12 cellular contexts compared by ENCODE assay signal in genomic region chr1:28062806-28063205, GRCh38. TPM values are rescaled to one million over a fixed set of nuclear protein-coding genes. Genes with fewer than 3 reads are reported as not detected.
DNase-seq lines count a peak whose midpoint lies in the region; ATAC-seq, FAIRE-seq and TF ChIP-seq lines count a peak whose summit lies in the region.
"Had no signal": no experiment of that assay in that cellular context is flagged by ENCODE, and none has a peak within 500 bp of the region (broad histone marks: within the 10 kb centered on the region; RNA-seq: fewer than 3 reads in every experiment).

No MANE protein-coding gene starts in this region.

- CTCF ChIA-PET in A673 (lab: Charles Lee) = no interaction called here

- H3K27ac ChIP-seq in A673 (ENCODE audit: low read depth, low read length, poor library complexity, severe bottlenecking) = no peak overlapping the region
- no peak overlapping the region for H3K27ac ChIP-seq in caudate nucleus (ENCODE audit: low read depth, low read length)
- H3K27ac ChIP-seq: body of pancreas, C4-2B, SJCRH30 had no signal

- TF ChIP-seq CTCF in A673 (conservative IDR thresholded peaks at IDR 0.05; ENCODE audit: low read depth, low read length) (no peak), fibroblast of pulmonary artery (IDR thresholded peaks at IDR 0.05; ENCODE audit: low read length, missing control alignments) (no peak)

- peak overlapping the region; percentile 2 for H3K4me3 Mint-ChIP-seq in activated T-cell treated with anti-CD3 and anti-CD28 coated beads, Interleukin-2, amount 50 U/mL, for 4 hours

- H3K4me3 ChIP-seq in A673 (ENCODE audit: low read depth, low read length, poor library complexity, severe bottlenecking) (no peak overlapping the region), fibroblast of pulmonary artery (replicated peaks; ENCODE audit: low read depth, low read length) (no peak overlapping the region)
- H3K4me3 ChIP-seq: body of pancreas, SJCRH30 had no signal

- H3K9me3 Mint-ChIP-seq in activated T-cell treated with anti-CD3 and anti-CD28 coated beads, Interleukin-2, amount 50 U/mL, for 4 hours = no peaks in the 10 kb centered on the region

- peak; percentile 48 for FAIRE-seq in GM19239 (lab: Jason Lieb, UNC)

- POLR2A ChIA-PET in A673 (lab: Charles Lee; ENCODE audit: low non-redundant PET) = no interaction called here

- DNase-seq in A673 (ENCODE audit: low spot score) = peak; percentile 48
- DNase-seq in GM19239 (ENCODE audit: insufficient read length, low spot score) = no peak
- peak; percentile 24 for DNase-seq in activated T-cell treated with anti-CD3 and anti-CD28 coated beads, Interleukin-2, amount 50 U/mL, for 4 hours
- DNase-seq in fibroblast of pulmonary artery (ENCODE audit: low read depth) = peak; percentile 69
- no peak for DNase-seq in dedifferentiated amniotic fluid mesenchymal stem cell (ENCODE audit: extremely low spot score)
- DNase-seq in NCI-H1092 treated with DMSO at 0.1 percent for 48 hours (lab: John Stamatoyannopoulos, UW) = no peak
- no peak for DNase-seq in caudate nucleus (lab: John Stamatoyannopoulos, UW)
- no peak for DNase-seq in AML-193 (lab: John Stamatoyannopoulos, UW)
- DNase-seq: SJCRH30 had no signal

- intact Hi-C loops in A673 (cut with micrococcal nuclease; ENCODE audit: unreplicated experiment) = no loop called here

- H3K36me3 Mint-ChIP-seq in activated T-cell treated with anti-CD3 and anti-CD28 coated beads, Interleukin-2, amount 50 U/mL, for 4 hours (ENCODE audit: insufficient read depth) = peaks cover 7% of the 10 kb centered on the region

- no TSS peak for BruUV-seq in A673 (replicated peaks; lab: Mats Ljungman, UMichigan)

- H3K36me3 ChIP-seq in A673 (ENCODE audit: insufficient read depth, low read length, poor library complexity, severe bottlenecking) = no peaks in the 10 kb centered on the region

- H3K4me1 Mint-ChIP-seq in activated T-cell treated with anti-CD3 and anti-CD28 coated beads, Interleukin-2, amount 50 U/mL, for 4 hours (ENCODE audit: low read depth) = peaks cover 52% of the 10 kb centered on the region

- H3K9me3 ChIP-seq in A673 (ENCODE audit: low read depth, low read length, poor library complexity, severe bottlenecking) = no peaks in the 10 kb centered on the region
- H3K9me3 ChIP-seq: body of pancreas, SJCRH30 had no signal

- H3K27me3 Mint-ChIP-seq in activated T-cell treated with anti-CD3 and anti-CD28 coated beads, Interleukin-2, amount 50 U/mL, for 4 hours (ENCODE audit: low read depth) = no peaks in the 10 kb centered on the region

- peak; percentile 39 to 50 for ATAC-seq in activated T-cell treated with anti-CD3 and anti-CD28 coated beads, Interleukin-2, amount 50 U/mL, for 4 hours
- ATAC-seq: body of pancreas, sciatic nerve had no signal

- H3K4me1 ChIP-seq in A673 (ENCODE audit: insufficient read depth, low read length, poor library complexity, severe bottlenecking) = peaks cover 21% of the 10 kb centered on the region

- no peaks in the 10 kb centered on the region for H3K27me3 ChIP-seq in A673 (replicated peaks; ENCODE audit: insufficient read depth, low read depth, low read length, poor library complexity)
- H3K27me3 ChIP-seq: body of pancreas, SJCRH30 had no signal

RNA-seq across cellular contexts. Expression of gene EYA3, which starts 25.6 kb away (rescaled TPM):
- 30.7 and 33.4 TPM in 2 replicates for total RNA-seq in A673 (2021)
- 10 to 100 TPM; 26.6 to 29.6 (median 28.1) TPM for total RNA-seq in activated T-cell treated with anti-CD3 and anti-CD28 coated beads, Interleukin-2, amount 50 U/mL, for 4 hours

Comparison
In these comparisons a context has a peak if more than half of its experiments do, and no peak if none do; other contexts are left out.
1. DNase-seq: peak in A673 (single experiment), activated T-cell treated with anti-CD3 and anti-CD28 coated beads, Interleukin-2, amount 50 U/mL, for 4 hours (single experiment) and fibroblast of pulmonary artery (single experiment); none in GM19239 (single experiment), dedifferentiated amniotic fluid mesenchymal stem cell (single experiment), NCI-H1092 treated with DMSO at 0.1 percent for 48 hours (single experiment), caudate nucleus (0 of 61) and AML-193 (0 of 2).